14 cellular contexts compared by ENCODE assay signal in the genomic region with DNA sequence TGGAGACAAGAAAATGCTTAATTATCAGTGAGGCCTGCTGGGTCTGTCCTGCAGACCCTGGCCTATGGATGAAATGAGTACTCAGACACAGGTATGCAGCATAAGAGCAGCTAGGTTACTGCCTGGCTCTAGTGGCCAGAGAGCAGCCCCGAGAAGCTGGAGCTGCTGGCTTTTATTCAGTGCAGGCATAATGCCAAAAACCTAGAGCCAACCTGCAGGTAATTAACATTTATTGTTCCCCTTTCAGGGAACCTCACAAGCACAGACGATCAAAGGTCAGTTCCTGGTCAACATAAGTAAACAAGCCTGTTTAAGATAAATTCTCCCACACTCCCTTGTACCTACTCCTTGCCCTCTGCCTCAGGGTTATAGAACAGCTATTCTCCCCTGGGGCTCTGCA. TPM values are rescaled to one million over a fixed set of nuclear protein-coding genes. Genes with fewer than 3 reads are reported as not detected.
"Had no signal": no experiment of that assay in that cellular context is flagged by ENCODE, and none has a peak within 500 bp of the region (broad histone marks: within the 10 kb centered on the region; RNA-seq: fewer than 3 reads in every experiment).

No MANE protein-coding gene starts in this region.

- H3K9me3 ChIP-seq: stomach had no signal

- H3K27me3 Mint-ChIP-seq: activated CD4-positive, alpha-beta memory T cell treated with anti-CD3 and anti-CD28 coated beads, Interleukin-2, amount 10 ng/mL, durations not matched to agents 7 days and 5 days; central memory CD8-positive, alpha-beta T cell; progenitor cell of endocrine pancreas; T-cell had no signal

- H3K27ac Mint-ChIP-seq: activated CD4-positive, alpha-beta memory T cell treated with anti-CD3 and anti-CD28 coated beads, Interleukin-2, amount 10 ng/mL, durations not matched to agents 7 days and 5 days; natural killer cell; progenitor cell of endocrine pancreas; T-cell had no signal

- ATAC-seq: natural killer cell, T-cell had no signal

- H3K4me3 Mint-ChIP-seq: activated CD4-positive, alpha-beta memory T cell treated with anti-CD3 and anti-CD28 coated beads, Interleukin-2, amount 10 ng/mL, durations not matched to agents 7 days and 5 days; central memory CD8-positive, alpha-beta T cell; natural killer cell; T-cell had no signal

- H3K27me3 ChIP-seq: stomach had no signal

- H3K27ac ChIP-seq: stomach, VCaP had no signal

- H3K4me3 ChIP-seq: stomach had no signal

- DNase-seq: activated CD4-positive, alpha-beta memory T cell treated with anti-CD3 and anti-CD28 coated beads, Interleukin-2, amount 10 ng/mL, durations not matched to agents 7 days and 5 days; activated naive CD4-positive, alpha-beta T cell treated with Interleukin-2 at 50 U/mL for 16 hours; hypothalamus; kidney glomerular epithelial cell; natural killer cell; nucleus accumbens; stimulated activated CD4-positive, alpha-beta T cell treated with anti-CD3 and anti-CD28 coated beads, Interleukin-2, amount 100 ng/mL, for 48 hours; stomach; T-cell had no signal

- H3K9me3 Mint-ChIP-seq: activated CD4-positive, alpha-beta memory T cell treated with anti-CD3 and anti-CD28 coated beads, Interleukin-2, amount 10 ng/mL, durations not matched to agents 7 days and 5 days; central memory CD8-positive, alpha-beta T cell; natural killer cell; T-cell had no signal

- H3K36me3 Mint-ChIP-seq: natural killer cell had no signal

RNA-seq across cellular contexts. Expression of a gene that starts 57.9 kb away (rescaled TPM):
- total RNA-seq: activated CD4-positive, alpha-beta memory T cell treated with anti-CD3 and anti-CD28 coated beads, Interleukin-2, amount 10 ng/mL, durations not matched to agents 7 days and 5 days; lung microvascular endothelial cell; mononuclear cell; natural killer cell; progenitor cell of endocrine pancreas; T-cell had no signal
